ENCODE assay signal across 9 cellular contexts in genomic region chr16:50326835-50327465, GRCh38. TPM values are rescaled to one million over a fixed set of nuclear protein-coding genes. Genes with fewer than 3 reads are reported as not detected.
DNase-seq lines count a peak whose midpoint lies in the region; ATAC-seq, FAIRE-seq and TF ChIP-seq lines count a peak whose summit lies in the region.
"Had no signal": no experiment of that assay in that cellular context is flagged by ENCODE, and none has a peak within 500 bp of the region (broad histone marks: within the 10 kb centered on the region; RNA-seq: fewer than 3 reads in every experiment).

No MANE protein-coding gene starts in this region.

- intact Hi-C loops in Caco-2 (cut with micrococcal nuclease; ENCODE audit: unreplicated experiment) (loop anchor here (10.0 kb wide), 2 partner anchors 302 to 418 kb away; partner anchors contain the start of genes CNEP1R1 and CYLD), spleen (cut with DNase I; ENCODE audit: low total_unique reads) (no loop called here)

- H3K4me1 Mint-ChIP-seq in Caco-2 (ENCODE audit: low read depth, unreplicated experiment): peaks cover 30% of the 10 kb centered on the region

- H3K27me3 ChIP-seq in Caco-2 (replicated peaks; ENCODE audit: control insufficient read depth, insufficient read depth, low read length): no peaks in the 10 kb centered on the region
- H3K27me3 ChIP-seq in MM.1S (replicated peaks; ENCODE audit: insufficient read depth, low read length): no peaks in the 10 kb centered on the region
- H3K27me3 ChIP-seq in spleen (replicated peaks in 1 of 7): no peaks in the 10 kb centered on the region

- H2AFZ ChIP-seq in MM.1S (ENCODE audit: low read length): no peak overlapping the region

- POLR2A ChIA-PET in Caco-2 (lab: Charles Lee): no interaction called here

- H3K9me3 ChIP-seq in Caco-2 (no peaks in the 10 kb centered on the region), MM.1S (replicated peaks; ENCODE audit: insufficient read depth, low read length) (no peaks in the 10 kb centered on the region), spleen (no peaks in the 10 kb centered on the region)

- WGBS in spleen, 5 donors: 61 to 76% (median 64%) methylated on average over 7 of the region's 7 CpGs

- BruUV-seq in Caco-2 (replicated peaks; lab: Mats Ljungman, UMichigan): no TSS peak

- peaks cover 7% of the 10 kb centered on the region; the same call in 1 of the 2 replicates for H3K79me2 ChIP-seq in MM.1S (ENCODE audit: low read length)

- TF ChIP-seq POLR2A in spleen (IDR thresholded peaks at IDR 0.05): no peak

- peak; percentile 64 for ATAC-seq in GM19452 (IDR thresholded peaks at IDR 0.05; ENCODE audit: unreplicated experiment)

- H4K20me1 ChIP-seq in MM.1S (ENCODE audit: insufficient read depth, low read length): no peaks in the 10 kb centered on the region

- no peaks in the 10 kb centered on the region for H3K9me2 ChIP-seq in MM.1S (replicated peaks; ENCODE audit: insufficient read depth, low read length)

- H3K27ac ChIP-seq in MM.1S (ENCODE audit: low read length) (peak overlapping the region; percentile 57), spleen (peak overlapping the region in 5 of 8 donors; percentile 5 to 46 (median 38))

- H3K4me3 ChIP-seq in Caco-2 (ENCODE audit: low read depth, low read length) (no peak overlapping the region), MM.1S (ENCODE audit: low read length) (no peak overlapping the region), fibroblast of the aortic adventitia (ENCODE audit: low read depth, low read length) (no peak overlapping the region), spleen (no peak overlapping the region)
- H3K4me3 ChIP-seq: skin epidermis had no signal

- H3K4me3 Mint-ChIP-seq in Caco-2 (ENCODE audit: unreplicated experiment): no peak overlapping the region

- CTCF ChIA-PET in Caco-2 (lab: Charles Lee): interaction anchor here (0.5 to 2.1 kb wide), 9 partner anchors 12 to 479 kb away, joined by 3 to 12 read pairs (median 4); no protein-coding TSS in a partner anchor

- no peak overlapping the region for H3K27ac Mint-ChIP-seq in Caco-2 (ENCODE audit: unreplicated experiment)

- H3K36me3 Mint-ChIP-seq in Caco-2 (ENCODE audit: insufficient read depth, unreplicated experiment): peaks cover 71% of the 10 kb centered on the region

- H3K4me2 ChIP-seq in MM.1S (ENCODE audit: low read depth, low read length): peak overlapping the region; percentile 20; the same call in 1 of the 2 replicates

- DNase-seq in Caco-2 (peak in 1 of 2 experiments; percentile 53), MM.1S (peak; percentile 79), activated T-cell treated with anti-CD3 and anti-CD28 coated beads for 4 hours (peak; percentile 44), fibroblast of the aortic adventitia (ENCODE audit: low read depth) (peak; percentile 47), spleen (no peak), NCI-H1092 (lab: John Stamatoyannopoulos, UW) (no peak), RCC 7860 (ENCODE audit: low spot score) (no peak)

- TF ChIP-seq CTCF in Caco-2 (IDR thresholded peaks at IDR 0.05; ENCODE audit: insufficient read depth in 1 of 2, low read depth in 1 of 2, low read length in 1 of 2, severe bottlenecking in 1 of 2, unreplicated experiment in 1 of 2): peak; percentile 57 to 76
- peak; percentile 83 for TF ChIP-seq CTCF in MM.1S (IDR thresholded peaks at IDR 0.05; ENCODE audit: low read length)
- TF ChIP-seq CTCF in fibroblast of the aortic adventitia (IDR thresholded peaks at IDR 0.05; ENCODE audit: insufficient read depth, low read length): peak; percentile 52
- peak in 10 of 11 experiments; percentile 18 to 63 (median 47) for TF ChIP-seq CTCF in spleen (IDR thresholded peaks at IDR 0.05 in 8 of 11, conservative IDR thresholded peaks at IDR 0.05 in 3 of 11)

- no peaks in the 10 kb centered on the region for H3K27me3 Mint-ChIP-seq in Caco-2 (ENCODE audit: insufficient read depth, unreplicated experiment)

- peaks cover 3% of the 10 kb centered on the region for H3K36me3 ChIP-seq in Caco-2 (ENCODE audit: control insufficient read depth, insufficient read depth, low read length)
- H3K36me3 ChIP-seq in MM.1S (replicated peaks; ENCODE audit: insufficient read depth, low read length): peaks cover 5% of the 10 kb centered on the region; the same call in 1 of the 2 replicates
- H3K36me3 ChIP-seq in spleen: peaks cover 0 to 98% (median 34%) of the 10 kb centered on the region in 6 donors

- FAIRE-seq in RCC 7860 (lab: Jason Lieb, UNC): no peak

- peaks cover 5% of the 10 kb centered on the region; the same call in 1 of the 2 replicates for H3F3A ChIP-seq in MM.1S (ENCODE audit: insufficient read depth, low read length)

- peak overlapping the region; percentile 9; the same call in 1 of the 2 replicates for H3K9ac ChIP-seq in MM.1S (ENCODE audit: low read length)

- H3K9me3 Mint-ChIP-seq in Caco-2 (ENCODE audit: unreplicated experiment): no peaks in the 10 kb centered on the region

- H3K4me1 ChIP-seq in Caco-2 (peaks cover 14% of the 10 kb centered on the region), MM.1S (ENCODE audit: low read length) (peaks cover 13% of the 10 kb centered on the region), spleen (peaks cover 0 to 42% (median 22%) of the 10 kb centered on the region in 6 donors)

RNA-seq across cellular contexts. Expression of gene BRD7, which starts 41.8 kb away (rescaled TPM):
- total RNA-seq in Caco-2 (2022) (147 and 170 TPM in 2 replicates), fibroblast of the aortic adventitia (ENCODE audit: low replicate concordance) (34.0 and 49.7 TPM in 2 replicates), spleen (10 to 100 TPM; 47.4 to 69.7 (median 59.1) TPM)
- 10 to 100 TPM; 39.2 to 50.5 (median 47.2) TPM for polyA plus RNA-seq in spleen

Comparison
In these comparisons a context has a peak if more than half of its experiments do, and no peak if none do; other contexts are left out.
1. DNase-seq: peak in MM.1S (single experiment), activated T-cell treated with anti-CD3 and anti-CD28 coated beads for 4 hours (single experiment) and fibroblast of the aortic adventitia (single experiment); none in spleen (single experiment), NCI-H1092 (single experiment) and RCC 7860 (single experiment).
2. Peak in every context shown above with its lines, with median percentiles within 50 percentile points of each other: CTCF ChIP-seq.